ENCODE assay signal across 1 cellular context in the genomic region with DNA sequence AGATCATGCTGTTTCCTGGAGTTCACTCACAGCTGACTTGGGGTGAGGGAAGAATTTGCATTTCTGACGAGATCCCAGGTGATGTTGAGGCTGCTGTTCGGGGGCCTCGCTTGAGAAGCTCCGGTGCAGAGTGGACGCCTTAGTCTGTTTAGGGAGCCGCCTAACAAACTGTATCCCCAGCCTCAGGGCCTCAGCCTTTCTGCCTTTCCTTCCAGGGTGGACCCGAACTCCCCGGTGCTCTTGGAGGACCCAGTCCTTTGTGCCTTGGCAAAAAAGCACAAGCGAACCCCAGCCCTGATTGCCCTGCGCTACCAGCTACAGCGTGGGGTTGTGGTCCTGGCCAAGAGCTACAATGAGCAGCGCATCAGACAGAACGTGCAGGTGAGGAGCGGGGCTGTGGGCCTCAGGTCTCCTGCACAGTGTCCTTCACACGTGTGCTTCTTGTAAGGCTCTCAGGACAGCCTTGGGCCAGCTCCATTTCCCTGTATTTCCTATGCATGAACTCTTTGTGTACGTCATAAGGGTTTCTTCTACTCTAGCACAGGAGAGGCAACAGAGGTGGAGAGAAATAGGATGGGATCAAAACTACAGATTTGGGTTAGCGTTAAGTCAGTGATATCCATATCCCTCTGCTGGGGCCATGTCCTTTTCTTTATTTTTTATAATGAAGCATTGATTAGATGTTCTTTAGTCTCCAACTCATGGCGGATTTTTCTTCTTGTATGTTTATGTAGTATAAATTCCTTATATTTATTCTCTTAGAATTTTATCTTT. TPM values are rescaled to one million over a fixed set of nuclear protein-coding genes. Genes with fewer than 3 reads are reported as not detected.
"Had no signal": no experiment of that assay in that cellular context is flagged by ENCODE, and none has a peak within 500 bp of the region (broad histone marks: within the 10 kb centered on the region; RNA-seq: fewer than 3 reads in every experiment).

No MANE protein-coding gene starts in this region.

RNA-seq across cellular contexts. Expression of gene AKR1C2, which starts 31.1 kb away (rescaled TPM):
- total RNA-seq: H7 had no signal
